ENCODE assay signal across 22 cellular contexts in genomic region chr9:4671737-4672136, GRCh38.
"Had no signal": no experiment of that assay in that cellular context is flagged by ENCODE, and none has a peak within 500 bp of the region (broad histone marks: within the 10 kb centered on the region; RNA-seq: fewer than 3 reads in every experiment).

No MANE protein-coding gene starts in this region.

- DNase-seq: colonic mucosa; cortex of kidney; effector CD8-positive, alpha-beta T cell; effector memory CD8-positive, alpha-beta T cell; endodermal cell; erythroblast; esophagus squamous epithelium; foreskin fibroblast; glutamatergic neuron; head of caudate nucleus; heart right ventricle; hippocampal formation; left cardiac atrium; left lung; left ventricle myocardium superior; lower lobe of right lung; mesenchymal stem cell; mucosa of descending colon; naive B cell had no signal

- H3K36me3 Mint-ChIP-seq: mesothelial cell of epicardium had no signal

- ATAC-seq: effector memory CD8-positive, alpha-beta T cell; esophagus mucosa; heart right ventricle; left cardiac atrium; left lung; left ventricle myocardium superior; lower lobe of right lung; mucosa of descending colon had no signal

- H3K27ac Mint-ChIP-seq: dendritic cell treated with granulocyte-macrophage colony-stimulating factor and Interleukin-4, amounts not matched to agents 40 ng/mL and 50 ng/mL, for 4 days; effector memory CD8-positive, alpha-beta T cell; endodermal cell; mesothelial cell of epicardium had no signal

- H3K4me3 Mint-ChIP-seq: dendritic cell treated with granulocyte-macrophage colony-stimulating factor and Interleukin-4, amounts not matched to agents 40 ng/mL and 50 ng/mL, for 4 days; effector memory CD8-positive, alpha-beta T cell; endodermal cell; mesothelial cell of epicardium; naive B cell had no signal

- H3K9me3 Mint-ChIP-seq: dendritic cell treated with granulocyte-macrophage colony-stimulating factor and Interleukin-4, amounts not matched to agents 40 ng/mL and 50 ng/mL, for 4 days; effector memory CD8-positive, alpha-beta T cell; endodermal cell; mesothelial cell of epicardium; naive B cell had no signal
